In the genomic region with DNA sequence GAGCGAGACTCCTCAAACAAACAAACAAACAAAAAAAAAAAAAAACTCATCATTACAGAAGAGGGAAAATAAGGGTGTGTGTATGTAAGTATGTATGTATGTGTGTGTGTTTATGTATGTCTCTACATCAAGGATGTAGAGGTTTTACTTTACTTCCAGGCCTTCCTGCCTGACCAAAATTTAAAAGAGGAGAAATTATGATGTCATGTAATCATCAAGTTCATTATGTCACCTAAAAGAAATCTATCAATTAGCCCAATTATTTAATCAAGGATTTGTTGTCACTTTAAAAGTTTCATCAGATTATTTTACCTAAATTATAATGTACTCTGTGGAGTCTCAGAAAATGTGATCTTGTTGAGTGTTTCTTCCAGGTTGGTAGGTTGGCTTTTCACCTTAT, we compare ENCODE assay signal across 18 cellular contexts. TPM values are rescaled to one million over a fixed set of nuclear protein-coding genes. Genes with fewer than 3 reads are reported as not detected.
DNase-seq lines count a peak whose midpoint lies in the region; ATAC-seq, FAIRE-seq and TF ChIP-seq lines count a peak whose summit lies in the region.
"Had no signal": no experiment of that assay in that cellular context is flagged by ENCODE, and none has a peak within 500 bp of the region (broad histone marks: within the 10 kb centered on the region; RNA-seq: fewer than 3 reads in every experiment).

No MANE protein-coding gene starts in this region.

- CTCF ChIA-PET in HepG2 (lab: Yijun Ruan, JAX; ENCODE audit: low intra/inter-chr PET ratio, low total read pairs) = no interaction called here
- CTCF ChIA-PET in Calu3 (lab: Charles Lee) = no interaction called here

- no peaks in the 10 kb centered on the region for H3K27me3 ChIP-seq in heart left ventricle
- no peaks in the 10 kb centered on the region for H3K27me3 ChIP-seq in HepG2 (ENCODE audit: control insufficient read depth in 1 of 2, insufficient read depth in 2 of 2, low read length in 2 of 2)
- no peaks in the 10 kb centered on the region for H3K27me3 ChIP-seq in right lobe of liver
- no peaks in the 10 kb centered on the region for H3K27me3 ChIP-seq in tibial artery
- H3K27me3 ChIP-seq: BLaER1 had no signal

- H3K27me3 Mint-ChIP-seq in mesothelial cell of epicardium (ENCODE audit: low read depth) (no peaks in the 10 kb centered on the region), Calu3 (ENCODE audit: unreplicated experiment) (no peaks in the 10 kb centered on the region)
- H3K27me3 Mint-ChIP-seq: CD4-positive, alpha-beta memory T cell had no signal

- H3K4me1 Mint-ChIP-seq in mesothelial cell of epicardium (peaks cover 37% of the 10 kb centered on the region), Calu3 (ENCODE audit: low read depth, unreplicated experiment) (peaks cover 26% of the 10 kb centered on the region)
- H3K4me1 Mint-ChIP-seq: CD4-positive, alpha-beta memory T cell; GM23338 had no signal

- no peak for FAIRE-seq in HepG2 (lab: Jason Lieb, UNC)
- FAIRE-seq: G401.6, GM12892, H54 had no signal

- H3K79me2 ChIP-seq in HepG2 (ENCODE audit: insufficient read depth, low read length) = no peaks in the 10 kb centered on the region

- no peak overlapping the region for H2AFZ ChIP-seq in HepG2 (ENCODE audit: low read length)
- H2AFZ ChIP-seq: GM23338 had no signal

- no peak for DNase-seq in heart left ventricle
- no peak for DNase-seq in cardiac septum (ENCODE audit: low spot score)
- no peak for DNase-seq in HepG2 (ENCODE audit: low spot score)
- no peak for DNase-seq in right lobe of liver
- no peak for DNase-seq in mesothelial cell of epicardium (ENCODE audit: low spot score in 2 of 2, unreplicated experiment in 2 of 2)
- DNase-seq in tibial artery = no peak
- no peak for DNase-seq in NCI-H2081 (lab: John Stamatoyannopoulos, UW)
- no peak for DNase-seq in Calu3
- DNase-seq: 8988T; CD4-positive, alpha-beta memory T cell; HCEC 1CT; HFFc6 had no signal

- POLR2A ChIA-PET in HepG2 (lab: Yijun Ruan, JAX) = no interaction called here

- ATAC-seq in heart left ventricle (no peak), HepG2 (no peak), right lobe of liver (no peak)
- ATAC-seq: GM23338 had no signal

- H3K27ac Mint-ChIP-seq in mesothelial cell of epicardium (peak overlapping the region; percentile 65), Calu3 (ENCODE audit: unreplicated experiment) (no peak overlapping the region)
- H3K27ac Mint-ChIP-seq: CD14-positive monocyte; CD4-positive, alpha-beta memory T cell; GM23338; HFFc6 had no signal

- H3K4me3 ChIP-seq in heart left ventricle (no peak overlapping the region), HepG2 (replicated peaks in 1 of 3; ENCODE audit: insufficient read depth in 1 of 3, low read depth in 2 of 3, low read length in 3 of 3) (no peak overlapping the region), right lobe of liver (no peak overlapping the region), tibial artery (no peak overlapping the region)
- H3K4me3 ChIP-seq: BLaER1, GM23338 had no signal

- TF ChIP-seq EP300 in HepG2 (IDR thresholded peaks at IDR 0.05; ENCODE audit: low read depth in 2 of 2, low read length in 2 of 2) = no peak
- no peak for TF ChIP-seq EP300 in HepG2 (CRISPR knock-in tag; IDR thresholded peaks at IDR 0.05; ENCODE audit: borderline replicate concordance)

- H3K9me3 ChIP-seq in heart left ventricle (no peaks in the 10 kb centered on the region), HepG2 (ENCODE audit: low read length) (no peaks in the 10 kb centered on the region), right lobe of liver (no peaks in the 10 kb centered on the region), tibial artery (no peaks in the 10 kb centered on the region)
- H3K9me3 ChIP-seq: BLaER1 had no signal

- TF ChIP-seq RAD21 in HepG2 (CRISPR knock-in tag; IDR thresholded peaks at IDR 0.05) = no peak

- no peak overlapping the region for H3K4me2 ChIP-seq in HepG2 (ENCODE audit: low read depth, low read length)
- H3K4me2 ChIP-seq: BLaER1, GM23338 had no signal

- in situ Hi-C loops in HepG2 (cut with HindIII; ENCODE audit: extremely low pct_ligation_motif_present, low pct_unique_long_range_greater_than_20kb) = no loop called here

- 91 to 100% (median 94%) methylated on average over 1 of the region's 1 CpG for WGBS in heart left ventricle, 4 donors
- WGBS in HepG2 (ENCODE audit: low lambda C conversion rate) = 15% methylated on average over 1 of the region's 1 CpG
- WGBS in right lobe of liver (ENCODE audit: insufficient coverage, low coverage, low lambda C conversion rate, missing lambda C conversion rate) = no CpG with 5 or more reads among the region's 1 CpG

- intact Hi-C loops in heart left ventricle (cut with DNase I) = no loop called here
- intact Hi-C loops in cardiac septum (cut with DNase I) = no loop called here
- intact Hi-C loops in HepG2 (cut with micrococcal nuclease; ENCODE audit: unreplicated experiment) = no loop called here
- intact Hi-C loops in right lobe of liver (cut with DNase I) = no loop called here
- intact Hi-C loops in tibial artery (cut with DNase I; ENCODE audit: low total_unique reads) = no loop called here
- intact Hi-C loops in Calu3 (cut with micrococcal nuclease; ENCODE audit: unreplicated experiment) = no loop called here

- TF ChIP-seq CTCF in heart left ventricle (IDR thresholded peaks at IDR 0.05) = no peak
- TF ChIP-seq CTCF in HepG2 (CRISPR knock-in tag; IDR thresholded peaks at IDR 0.05) = no peak
- no peak for TF ChIP-seq CTCF in right lobe of liver (IDR thresholded peaks at IDR 0.05)
- TF ChIP-seq CTCF in mesothelial cell of epicardium (IDR thresholded peaks at IDR 0.05; ENCODE audit: unreplicated experiment) = no peak
- no peak for TF ChIP-seq CTCF in tibial artery (IDR thresholded peaks at IDR 0.05)
- TF ChIP-seq CTCF in Calu3 (IDR thresholded peaks at IDR 0.05; ENCODE audit: unreplicated experiment) = no peak

- H3K9me3 Mint-ChIP-seq in mesothelial cell of epicardium = peaks cover 7% of the 10 kb centered on the region
- no peaks in the 10 kb centered on the region for H3K9me3 Mint-ChIP-seq in Calu3 (ENCODE audit: low read depth, unreplicated experiment)
- H3K9me3 Mint-ChIP-seq: GM23338 had no signal

- H4K20me1 ChIP-seq in HepG2 (ENCODE audit: insufficient read depth, low read length) = no peaks in the 10 kb centered on the region
- H4K20me1 ChIP-seq: BLaER1 had no signal

- TF ChIP-seq POLR2A in heart left ventricle (IDR thresholded peaks at IDR 0.05) = no peak
- no peak for TF ChIP-seq POLR2A in HepG2 (IDR thresholded peaks at IDR 0.05; ENCODE audit: insufficient read depth in 1 of 2, low read depth in 2 of 2, low read length in 2 of 2)
- no peak for TF ChIP-seq POLR2A in right lobe of liver (IDR thresholded peaks at IDR 0.05)

- peaks cover 9% of the 10 kb centered on the region for H3K36me3 Mint-ChIP-seq in mesothelial cell of epicardium
- H3K36me3 Mint-ChIP-seq in Calu3 (ENCODE audit: insufficient read depth, unreplicated experiment) = no peaks in the 10 kb centered on the region
- H3K36me3 Mint-ChIP-seq: CD14-positive monocyte; CD4-positive, alpha-beta memory T cell had no signal

- H3K9ac ChIP-seq in HepG2 (ENCODE audit: insufficient read depth, low read depth, low read length) = no peak overlapping the region
- H3K9ac ChIP-seq: BLaER1 had no signal

- no peaks in the 10 kb centered on the region for H3K36me3 ChIP-seq in heart left ventricle
- no peaks in the 10 kb centered on the region for H3K36me3 ChIP-seq in HepG2 (replicated peaks in 1 of 2; ENCODE audit: control insufficient read depth in 1 of 2, insufficient read depth in 2 of 2, low read length in 2 of 2)
- H3K36me3 ChIP-seq in right lobe of liver = no peaks in the 10 kb centered on the region
- no peaks in the 10 kb centered on the region for H3K36me3 ChIP-seq in tibial artery
- H3K36me3 ChIP-seq: BLaER1 had no signal

- BruUV-seq in HepG2 (replicated peaks; lab: Mats Ljungman, UMichigan) = no TSS peak
- no TSS peak for BruUV-seq in Calu3 (replicated peaks; lab: Mats Ljungman, UMichigan)

- H3K27ac ChIP-seq in heart left ventricle (peak overlapping the region in 7 of 12 donors; percentile 5 to 61 (median 14)), HepG2 (ENCODE audit: extremely low read length, insufficient read depth, low read length) (no peak overlapping the region), right lobe of liver (no peak overlapping the region), tibial artery (peak overlapping the region; percentile 11 to 55)
- H3K27ac ChIP-seq: BLaER1 had no signal

- H3K4me1 ChIP-seq in heart left ventricle (peaks cover 2 to 77% (median 30%) of the 10 kb centered on the region in 12 donors), HepG2 (ENCODE audit: insufficient read depth, low read length) (no peaks in the 10 kb centered on the region), right lobe of liver (peaks cover 0 to 8% (median 0%) of the 10 kb centered on the region in 4 donors), tibial artery (peaks cover 0 to 77% (median 14%) of the 10 kb centered on the region in 4 donors)
- H3K4me1 ChIP-seq: BLaER1 had no signal

- H3K4me3 Mint-ChIP-seq in mesothelial cell of epicardium = no peak overlapping the region
- H3K4me3 Mint-ChIP-seq in Calu3 (ENCODE audit: low read depth, unreplicated experiment) = no peak overlapping the region
- H3K4me3 Mint-ChIP-seq: CD14-positive monocyte; CD4-positive, alpha-beta memory T cell; GM23338; HFFc6 had no signal

RNA-seq across cellular contexts. Expression of gene GUCY1A1, which starts 21.6 kb away (rescaled TPM):
- 100 to 1,000 TPM in 1 of 9 donors, 10 to 100 TPM in 8; 44.0 to 103 (median 68.3) TPM for total RNA-seq in heart left ventricle
- 10 to 100 TPM in 1 of 2 donors, 1 to 10 TPM in 1; 7.7 to 13.2 TPM for polyA plus RNA-seq in heart left ventricle
- 40.5 TPM for total RNA-seq in cardiac septum
- total RNA-seq in HepG2 (2016; rRNA removed; fragmentation: Illumina TruSeq; extraction: Trizol) = not detected in 2 replicates
- total RNA-seq in HepG2 (2016; cell fraction: cytosol; rRNA removed; fragmentation: Illumina TruSeq; extraction: Trizol; ENCODE audit: low read depth) = not detected in 2 replicates
- not detected in 2 replicates for total RNA-seq in HepG2 (2016; cell fraction: insoluble cytoplasmic fraction; rRNA removed; fragmentation: Illumina TruSeq; extraction: Trizol)
- total RNA-seq in HepG2 (2016; cell fraction: membrane; rRNA removed; fragmentation: Illumina TruSeq; extraction: Trizol) = not detected in 2 replicates
- not detected in 2 replicates for total RNA-seq in HepG2 (2016; cell fraction: nucleus; rRNA removed; fragmentation: Illumina TruSeq; extraction: Trizol)
- not detected in 2 replicates for polyA plus RNA-seq in HepG2 (2011; rRNA removed)
- polyA plus RNA-seq in HepG2 (2011; cell fraction: cytosol; rRNA removed) = not detected in 2 replicates
- 0.07 TPM in 1 of 2 replicates, not detected in the other for polyA plus RNA-seq in HepG2 (2011; cell fraction: nucleus; rRNA removed)
- not detected in 2 replicates for polyA plus RNA-seq in HepG2 (2012)
- polyA plus RNA-seq in HepG2 (2016; cell fraction: cytosol; fragmentation: Illumina TruSeq; extraction: Trizol; ENCODE audit: low read depth) = not detected in 2 replicates
- polyA plus RNA-seq in HepG2 (2016; cell fraction: insoluble cytoplasmic fraction; fragmentation: Illumina TruSeq; extraction: Trizol; ENCODE audit: low read depth) = not detected in 2 replicates
- polyA plus RNA-seq in HepG2 (2016; cell fraction: membrane; fragmentation: Illumina TruSeq; extraction: Trizol; ENCODE audit: low read depth) = not detected in 2 replicates
- not detected in 2 replicates for polyA plus RNA-seq in HepG2 (2016; cell fraction: nucleus; fragmentation: Illumina TruSeq; extraction: Trizol; ENCODE audit: insufficient read depth, low read depth)
- polyA minus RNA-seq in HepG2 (2011; rRNA and poly(A)+ RNA removed; ENCODE audit: low replicate concordance) = 0.14 TPM in 1 of 2 replicates, not detected in the other
- not detected in 2 replicates for polyA minus RNA-seq in HepG2 (2011; cell fraction: cytosol; rRNA and poly(A)+ RNA removed)
- polyA minus RNA-seq in HepG2 (2011; cell fraction: nucleus; rRNA and poly(A)+ RNA removed) = not detected in 2 replicates
- 1 to 10 TPM; 3.7 to 7.8 (median 6.5) TPM for total RNA-seq in right lobe of liver
- 49.1 to 52.3 TPM (median 52.2 TPM) in 3 replicates for total RNA-seq in mesothelial cell of epicardium
- 19.0 and 23.6 TPM in 2 replicates for total RNA-seq in Calu3 (2022)
- total RNA-seq: CD4-positive, alpha-beta memory T cell; GM23338; HFFc6 had no signal
- polyA plus RNA-seq: CD4-positive, alpha-beta memory T cell; GM23338 had no signal

Comparison
In these comparisons a context has a peak if more than half of its experiments do, and no peak if none do; other contexts are left out.
1. H3K27ac ChIP-seq: peak in heart left ventricle (7 of 12) and tibial artery (2 of 2); none in HepG2 (single experiment) and right lobe of liver (0 of 3).